ENCODE assay signal across 21 cellular contexts in the genomic region with DNA sequence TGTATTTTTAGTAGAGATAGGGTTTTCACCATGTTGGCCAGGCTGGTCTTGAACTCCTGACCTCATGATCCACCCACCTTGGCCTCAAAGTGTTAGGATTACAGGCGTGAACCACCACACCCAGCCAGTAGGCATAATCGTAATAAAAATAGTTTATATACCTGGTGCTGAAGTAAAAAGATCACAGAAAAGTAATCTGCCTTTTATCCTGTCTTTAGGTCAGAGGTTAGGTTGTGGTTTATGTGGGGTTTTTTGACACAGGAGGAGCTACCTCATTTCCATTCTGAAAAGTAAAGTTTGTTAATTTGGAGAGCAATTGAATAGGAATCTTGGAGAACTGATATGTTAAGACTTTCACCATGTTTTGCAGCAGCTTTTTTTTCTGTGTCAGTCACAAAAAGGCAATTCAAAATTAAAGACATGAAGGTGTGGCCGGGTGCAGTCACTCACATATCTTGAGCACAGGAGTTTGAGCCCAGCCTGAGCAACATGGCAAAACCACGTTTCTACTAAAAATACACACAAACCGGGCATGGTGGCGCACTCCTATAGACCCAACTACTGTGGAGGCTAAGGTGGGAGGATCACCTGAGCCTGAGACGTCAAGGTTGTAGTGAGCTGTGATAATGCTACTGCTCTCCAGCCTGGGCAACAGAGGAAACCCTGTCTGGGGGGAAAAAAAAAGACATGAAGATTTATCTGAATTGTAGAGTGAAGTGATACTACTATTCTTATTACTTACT. TPM values are rescaled to one million over a fixed set of nuclear protein-coding genes. Genes with fewer than 3 reads are reported as not detected.
DNase-seq lines count a peak whose midpoint lies in the region; ATAC-seq and TF ChIP-seq lines count a peak whose summit lies in the region.
"Had no signal": no experiment of that assay in that cellular context is flagged by ENCODE, and none has a peak within 500 bp of the region (broad histone marks: within the 10 kb centered on the region; RNA-seq: fewer than 3 reads in every experiment).

No MANE protein-coding gene starts in this region.

- no peak for TF ChIP-seq POLR2A in transverse colon (IDR thresholded peaks at IDR 0.05)

- ATAC-seq in activated naive CD4-positive, alpha-beta T cell treated with anti-CD3 and anti-CD28 coated beads, Interleukin-2, amount 50 U/mL, for 72 hours, result peak; percentile 51 to 56
- no peak for ATAC-seq in GM19351 (IDR thresholded peaks at IDR 0.05; ENCODE audit: unreplicated experiment)
- ATAC-seq: K562, right lobe of liver had no signal

- no peaks in the 10 kb centered on the region for H3K27me3 ChIP-seq in transverse colon
- H3K27me3 ChIP-seq: right lobe of liver, vagina had no signal

- H3K4me1 ChIP-seq in transverse colon, result peaks cover 0 to 27% (median 3%) of the 10 kb centered on the region in 4 donors
- H3K4me1 ChIP-seq: right lobe of liver, vagina had no signal

- TF ChIP-seq EP300 in transverse colon (IDR thresholded peaks at IDR 0.05; ENCODE audit: low read depth), result no peak

- H3K27ac Mint-ChIP-seq in activated naive CD4-positive, alpha-beta T cell treated with anti-CD3 and anti-CD28 coated beads, Interleukin-2, amount 50 U/mL, for 72 hours, result peak overlapping the region; percentile 41 to 85
- peak overlapping the region; percentile 40 for H3K27ac Mint-ChIP-seq in activated CD4-positive, alpha-beta memory T cell treated with anti-CD3 and anti-CD28 coated beads, Interleukin-2, amount 10 ng/mL, durations not matched to agents 7 days and 5 days
- H3K27ac Mint-ChIP-seq in immature natural killer cell, result peak overlapping the region in 5 of 6 donors; percentile 5 to 61 (median 53)
- H3K27ac Mint-ChIP-seq: nephron had no signal

- intact Hi-C loops in transverse colon (cut with DNase I; ENCODE audit: low total_unique reads), result no loop called here

- H3K4me3 Mint-ChIP-seq in activated CD4-positive, alpha-beta memory T cell treated with anti-CD3 and anti-CD28 coated beads, Interleukin-2, amount 10 ng/mL, durations not matched to agents 7 days and 5 days, result no peak overlapping the region
- peak overlapping the region in 2 of 5 donors; percentile 1 to 3 for H3K4me3 Mint-ChIP-seq in immature natural killer cell
- H3K4me3 Mint-ChIP-seq: nephron had no signal

- H3K4me1 Mint-ChIP-seq in activated CD4-positive, alpha-beta memory T cell treated with anti-CD3 and anti-CD28 coated beads, Interleukin-2, amount 10 ng/mL, durations not matched to agents 7 days and 5 days, result peaks cover 20% of the 10 kb centered on the region
- H3K4me1 Mint-ChIP-seq in immature natural killer cell, result peaks cover 19 to 39% of the 10 kb centered on the region in 2 donors
- H3K4me1 Mint-ChIP-seq: nephron had no signal

- H3K36me3 Mint-ChIP-seq in activated naive CD4-positive, alpha-beta T cell treated with anti-CD3 and anti-CD28 coated beads, Interleukin-2, amount 50 U/mL, for 72 hours, result peaks cover 17 to 51% of the 10 kb centered on the region in 2 donors
- peaks cover 76% of the 10 kb centered on the region for H3K36me3 Mint-ChIP-seq in activated CD4-positive, alpha-beta memory T cell treated with anti-CD3 and anti-CD28 coated beads, Interleukin-2, amount 10 ng/mL, durations not matched to agents 7 days and 5 days (ENCODE audit: low read depth)
- peaks cover 16 to 48% (median 32%) of the 10 kb centered on the region in 3 donors for H3K36me3 Mint-ChIP-seq in immature natural killer cell

- no peak for TF ChIP-seq CTCF in transverse colon (IDR thresholded peaks at IDR 0.05)

- 69 to 77% methylated on average over 5 to 7 of the region's 7 CpGs for WGBS in transverse colon (ENCODE audit: low coverage in 1 of 2), 2 donors

- CTCF ChIA-PET in activated CD4-positive, alpha-beta memory T cell treated with anti-CD3 and anti-CD28 coated beads, Interleukin-2, amount 10 ng/mL, durations not matched to agents 7 days and 5 days (lab: Charles Lee), result no interaction called here

- H3K9me3 Mint-ChIP-seq in activated naive CD4-positive, alpha-beta T cell treated with anti-CD3 and anti-CD28 coated beads, Interleukin-2, amount 50 U/mL, for 72 hours, result no peaks in the 10 kb centered on the region
- H3K9me3 Mint-ChIP-seq in activated CD4-positive, alpha-beta memory T cell treated with anti-CD3 and anti-CD28 coated beads, Interleukin-2, amount 10 ng/mL, durations not matched to agents 7 days and 5 days, result no peaks in the 10 kb centered on the region
- no peaks in the 10 kb centered on the region for H3K9me3 Mint-ChIP-seq in immature natural killer cell
- H3K9me3 Mint-ChIP-seq: nephron had no signal

- POLR2A ChIA-PET in activated CD4-positive, alpha-beta memory T cell treated with anti-CD3 and anti-CD28 coated beads, Interleukin-2, amount 10 ng/mL, durations not matched to agents 7 days and 5 days (lab: Charles Lee), result interaction anchor here (0.9 kb wide), 2 partner anchors 8 to 23 kb away, joined by 3 read pairs; no protein-coding TSS in a partner anchor

- peak overlapping the region in 3 of 4 donors; percentile 45 to 60 (median 47) for H3K27ac ChIP-seq in transverse colon
- H3K27ac ChIP-seq: parathyroid adenoma, right lobe of liver, vagina had no signal

- no peak overlapping the region for H3K4me3 ChIP-seq in transverse colon
- H3K4me3 ChIP-seq: HAP-1, K562, right lobe of liver, vagina had no signal

- DNase-seq in activated naive CD4-positive, alpha-beta T cell treated with anti-CD3 and anti-CD28 coated beads, Interleukin-2, amount 50 U/mL, for 72 hours (ENCODE audit: low spot score in 2 of 2), result no peak
- DNase-seq in activated naive CD4-positive, alpha-beta T cell (lab: John Stamatoyannopoulos, UW), result no peak
- no peak for DNase-seq in activated CD4-positive, alpha-beta memory T cell treated with anti-CD3 and anti-CD28 coated beads, Interleukin-2, amount 10 ng/mL, durations not matched to agents 7 days and 5 days
- DNase-seq in immature natural killer cell (peak in 1 of 3 donors; percentile 6), transverse colon (peak; percentile 17), NCI-H2196 treated with DMSO at 0.1 percent for 48 hours (lab: John Stamatoyannopoulos, UW; ENCODE audit: unreplicated experiment) (no peak), SIG-M5 treated with dmso at 0.1 percent for 504 hours (lab: John Stamatoyannopoulos, UW; ENCODE audit: unreplicated experiment) (no peak)
- DNase-seq: aorta, C1 segment of cervical spinal cord, DMS153, glutamatergic neuron, MM.1S, NCI-H2171, NCI-H524 treated with DMSO at 0.1 percent for 48 hours, right lobe of liver had no signal

- in situ Hi-C loops in transverse colon (cut with MboI; ENCODE audit: low pct_ligation_motif_present in 1 of 4, low pct_unique_long_range_greater_than_20kb in 1 of 4, low sequenced_read_pairs in 3 of 4), result no loop called here

- H3K9me3 ChIP-seq in transverse colon, result no peaks in the 10 kb centered on the region
- H3K9me3 ChIP-seq: HAP-1, right lobe of liver, vagina had no signal

- peaks cover 0 to 46% (median 18%) of the 10 kb centered on the region in 4 donors for H3K36me3 ChIP-seq in transverse colon

- H3K27me3 Mint-ChIP-seq in activated CD4-positive, alpha-beta memory T cell treated with anti-CD3 and anti-CD28 coated beads, Interleukin-2, amount 10 ng/mL, durations not matched to agents 7 days and 5 days, result no peaks in the 10 kb centered on the region
- peaks cover 0 to 2% (median 0%) of the 10 kb centered on the region in 3 donors for H3K27me3 Mint-ChIP-seq in immature natural killer cell (ENCODE audit: low read depth in 3 of 3)

RNA-seq across cellular contexts. Expression of gene CCNT2, which starts 31.5 kb away (rescaled TPM):
- total RNA-seq in activated naive CD4-positive, alpha-beta T cell treated with anti-CD3 and anti-CD28 coated beads, Interleukin-2, amount 50 U/mL, for 72 hours, result 10 to 100 TPM; 34.0 to 40.2 TPM
- total RNA-seq in activated CD4-positive, alpha-beta memory T cell treated with anti-CD3 and anti-CD28 coated beads, Interleukin-2, amount 10 ng/mL, durations not matched to agents 7 days and 5 days, result 10 to 100 TPM; 35.8 to 37.4 TPM
- polyA plus RNA-seq in immature natural killer cell, result 10 to 100 TPM; 16.6 to 21.5 (median 19.7) TPM
- 10 to 100 TPM; 24.7 to 57.5 (median 44.6) TPM for total RNA-seq in transverse colon
